ENCODE assay signal across 10 cellular contexts in genomic region chr3:194756460-194757355, GRCh38.
DNase-seq lines count a peak whose midpoint lies in the region; ATAC-seq and TF ChIP-seq lines count a peak whose summit lies in the region.
"Had no signal": no experiment of that assay in that cellular context is flagged by ENCODE, and none has a peak within 500 bp of the region (broad histone marks: within the 10 kb centered on the region; RNA-seq: fewer than 3 reads in every experiment).

No MANE protein-coding gene starts in this region.

- H3K4me3 Mint-ChIP-seq in progenitor cell of endocrine pancreas (ENCODE audit: low read depth): no peak overlapping the region
- H3K4me3 Mint-ChIP-seq: naive thymus-derived CD4-positive, alpha-beta T cell had no signal

- H3K4me2 ChIP-seq in SK-N-SH: no peak overlapping the region

- intact Hi-C loops in right cardiac atrium (cut with DNase I): no loop called here
- intact Hi-C loops in spleen (cut with DNase I; ENCODE audit: low total_unique reads): no loop called here

- no peaks in the 10 kb centered on the region for H3K36me3 ChIP-seq in SK-N-SH (replicated peaks in 1 of 2; ENCODE audit: control insufficient read depth in 1 of 2, insufficient read depth in 2 of 2, low read length in 1 of 2)
- no peaks in the 10 kb centered on the region for H3K36me3 ChIP-seq in spleen

- H3K9me3 Mint-ChIP-seq in progenitor cell of endocrine pancreas (ENCODE audit: low read depth): no peaks in the 10 kb centered on the region

- H3K4me1 Mint-ChIP-seq in progenitor cell of endocrine pancreas (ENCODE audit: low read depth): no peaks in the 10 kb centered on the region
- H3K4me1 Mint-ChIP-seq: naive thymus-derived CD4-positive, alpha-beta T cell had no signal

- H3K9me2 ChIP-seq in SK-N-SH: no peaks in the 10 kb centered on the region

- TF ChIP-seq POLR2A in spleen (IDR thresholded peaks at IDR 0.05): no peak

- no peaks in the 10 kb centered on the region for H3K79me2 ChIP-seq in SK-N-SH (ENCODE audit: insufficient read depth)

- peaks cover 27% of the 10 kb centered on the region for H3K27me3 Mint-ChIP-seq in progenitor cell of endocrine pancreas

- H3K9me3 ChIP-seq in SK-N-SH: no peaks in the 10 kb centered on the region
- H3K9me3 ChIP-seq in right cardiac atrium (ENCODE audit: control insufficient read depth, low read length): no peaks in the 10 kb centered on the region
- H3K9me3 ChIP-seq in spleen: no peaks in the 10 kb centered on the region

- no peaks in the 10 kb centered on the region for H3F3A ChIP-seq in SK-N-SH (replicated peaks; ENCODE audit: insufficient read depth)

- CTCF ChIA-PET in SK-N-SH (lab: Yijun Ruan, JAX): interaction anchor here (0.9 to 2.1 kb wide), 6 partner anchors 11 to 348 kb away, joined by 3 to 10 read pairs (median 4); partner anchors contain the start of gene LSG1

- TF ChIP-seq CTCF in SK-N-SH (IDR thresholded peaks at IDR 0.05): no peak
- TF ChIP-seq CTCF in spleen (IDR thresholded peaks at IDR 0.05 in 8 of 11, conservative IDR thresholded peaks at IDR 0.05 in 3 of 11): no peak
- no peak for TF ChIP-seq CTCF in progenitor cell of endocrine pancreas (IDR thresholded peaks at IDR 0.05; ENCODE audit: unreplicated experiment)

- TF ChIP-seq RAD21 in SK-N-SH (IDR thresholded peaks at IDR 0.05; ENCODE audit: low read length): no peak; the same call in 1 of the 2 replicates

- no peak for TF ChIP-seq EP300 in SK-N-SH (IDR thresholded peaks at IDR 0.05; ENCODE audit: borderline replicate concordance in 1 of 2, low read depth in 1 of 2, low read length in 1 of 2)

- peaks cover 10% of the 10 kb centered on the region; the same call in 1 of the 2 replicates for H3K27me3 ChIP-seq in SK-N-SH (ENCODE audit: insufficient read depth)
- H3K27me3 ChIP-seq in right cardiac atrium (ENCODE audit: control insufficient read depth, insufficient read depth): no peaks in the 10 kb centered on the region
- peaks cover 0 to 12% (median 0%) of the 10 kb centered on the region in 7 donors for H3K27me3 ChIP-seq in spleen (replicated peaks in 1 of 7)

- POLR2A ChIA-PET in SK-N-SH (lab: Yijun Ruan, JAX): interaction anchor here (1.5 kb wide), 1 partner anchor 12 kb away, joined by 3 read pairs; no protein-coding TSS in a partner anchor

- H3K36me3 Mint-ChIP-seq in progenitor cell of endocrine pancreas (ENCODE audit: insufficient read depth): no peaks in the 10 kb centered on the region
- H3K36me3 Mint-ChIP-seq: naive thymus-derived CD4-positive, alpha-beta T cell had no signal

- H3K27ac ChIP-seq in SK-N-SH (ENCODE audit: low read depth in 2 of 2, low read length in 1 of 2) (peak overlapping the region in 1 of 2 experiments; percentile 68; a peak in 2 of 4 replicates), right cardiac atrium (ENCODE audit: low read length) (no peak overlapping the region), spleen (no peak overlapping the region)

- no peak overlapping the region for H3K27ac Mint-ChIP-seq in progenitor cell of endocrine pancreas
- H3K27ac Mint-ChIP-seq: naive thymus-derived CD4-positive, alpha-beta T cell had no signal

- peak; percentile 46 to 58 for ATAC-seq in right cardiac atrium
- ATAC-seq: naive thymus-derived CD4-positive, alpha-beta T cell; Panc1 had no signal

- DNase-seq in DMS79 treated with DMSO at 0.1 percent for 48 hours (lab: John Stamatoyannopoulos, UW) (peak; percentile 31), DMS79 (lab: John Stamatoyannopoulos, UW) (no peak), SK-N-SH (peak; percentile 57), right cardiac atrium (peak in 2 of 3 donors; percentile 69 to 74), superior temporal gyrus (ENCODE audit: extremely low spot score) (peak; percentile 96), spleen (no peak), progenitor cell of endocrine pancreas (ENCODE audit: low spot score, unreplicated experiment) (no peak), iPS-NIHi7 (ENCODE audit: extremely low spot score) (no peak)
- DNase-seq: naive thymus-derived CD4-positive, alpha-beta T cell had no signal

- no peak overlapping the region for H2AFZ ChIP-seq in SK-N-SH (ENCODE audit: low read depth)

- H4K20me1 ChIP-seq in SK-N-SH (ENCODE audit: insufficient read depth): no peaks in the 10 kb centered on the region

- H3K4me3 ChIP-seq in SK-N-SH (ENCODE audit: low read depth in 2 of 2, low read length in 1 of 2): no peak overlapping the region
- H3K4me3 ChIP-seq in right cardiac atrium (ENCODE audit: low read length): no peak overlapping the region
- no peak overlapping the region for H3K4me3 ChIP-seq in spleen

- peaks cover 0 to 37% of the 10 kb centered on the region in 2 experiments; a peak in 2 of 4 replicates for H3K4me1 ChIP-seq in SK-N-SH (ENCODE audit: control insufficient read depth in 1 of 2, insufficient read depth in 2 of 2, low read depth in 1 of 2, low read length in 1 of 2)
- no peaks in the 10 kb centered on the region for H3K4me1 ChIP-seq in right cardiac atrium (ENCODE audit: control insufficient read depth, insufficient read depth, low read length)
- no peaks in the 10 kb centered on the region for H3K4me1 ChIP-seq in spleen

- H3K9ac ChIP-seq in SK-N-SH: no peak overlapping the region

- WGBS in SK-N-SH (ENCODE audit: low lambda C conversion rate): 42% methylated on average over 3 of the region's 15 CpGs
- WGBS in right cardiac atrium: 55% methylated on average over 15 of the region's 15 CpGs
- WGBS in spleen, 5 donors: 79 to 84% (median 81%) methylated on average over 10 to 15 of the region's 15 CpGs

TF ChIP-seq in SK-N-SH, 30 proteins besides CTCF, POLR2A, EP300 and RAD21:
- TF ChIP-seq POLR2AphosphoS5 (IDR thresholded peaks at IDR 0.05; ENCODE audit: low read depth, low read length) (no peak), RCOR1 (IDR thresholded peaks at IDR 0.05; ENCODE audit: low read length) (no peak), FOXM1 (IDR thresholded peaks at IDR 0.05; ENCODE audit: low read depth) (no peak), GATA2 (CRISPR knock-in tag; IDR thresholded peaks at IDR 0.05) (0 out of 2 replicates have a peak, but pooled peaks have one; percentile 19), NRF1 (IDR thresholded peaks at IDR 0.05; ENCODE audit: low read depth, low read length) (no peak), USF1 (IDR thresholded peaks at IDR 0.05; ENCODE audit: borderline replicate concordance, low read depth) (no peak), MXI1 (IDR thresholded peaks at IDR 0.05; ENCODE audit: low read depth, low read length) (peak; percentile 52; the same call in 1 of the 2 replicates), SMC3 (IDR thresholded peaks at IDR 0.05; ENCODE audit: low read depth, low read length) (no peak)

Comparison
In these comparisons a context has a peak if more than half of its experiments do, and no peak if none do; other contexts are left out.
1. DNase-seq: peak in DMS79 treated with DMSO at 0.1 percent for 48 hours (single experiment), SK-N-SH (single experiment), right cardiac atrium (2 of 3) and superior temporal gyrus (single experiment); none in DMS79 (single experiment), spleen (single experiment), progenitor cell of endocrine pancreas (single experiment) and iPS-NIHi7 (single experiment).